ENCODE assay signal across 25 cellular contexts in the genomic region with DNA sequence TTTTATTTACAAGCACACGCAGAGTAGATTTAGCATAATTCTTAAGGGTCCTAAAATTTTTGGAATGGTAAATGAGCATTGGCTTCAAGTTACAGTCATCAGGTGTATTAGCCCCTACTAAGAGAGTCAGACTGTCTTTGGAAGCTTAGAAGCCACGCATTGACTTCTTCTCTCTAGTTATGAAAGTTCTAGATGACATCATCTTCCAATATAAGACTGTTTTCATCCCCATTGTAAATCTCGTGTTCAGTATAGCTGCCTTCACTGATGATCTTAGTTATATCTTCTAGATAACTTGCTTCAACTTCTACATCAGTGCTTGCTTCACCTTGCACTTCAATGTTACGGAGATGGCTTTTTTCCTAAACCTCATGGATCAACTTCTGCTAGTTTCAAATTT.
"Had no signal": no experiment of that assay in that cellular context is flagged by ENCODE, and none has a peak within 500 bp of the region (broad histone marks: within the 10 kb centered on the region; RNA-seq: fewer than 3 reads in every experiment).

No MANE protein-coding gene starts in this region.

- H3K9me3 ChIP-seq: esophagus squamous epithelium, gastrocnemius medialis, lower lobe of right lung had no signal

- H3K27me3 Mint-ChIP-seq: naive B cell had no signal

- H3K36me3 Mint-ChIP-seq: mesothelial cell of epicardium, naive B cell had no signal

- H3K36me3 ChIP-seq: esophagus squamous epithelium, gastrocnemius medialis, heart right ventricle, left lung, lower lobe of right lung had no signal

- DNase-seq: dermis blood vessel endothelial cell; dorsolateral prefrontal cortex; effector CD4-positive, alpha-beta T cell; effector memory CD4-positive, alpha-beta T cell; esophagus squamous epithelium; foreskin fibroblast; foreskin melanocyte; gastrocnemius medialis; glutamatergic neuron; head of caudate nucleus; heart right ventricle; hippocampal formation; left cardiac atrium; left lung; left ventricle myocardium superior; lower lobe of right lung; mesenchymal stem cell; mucosa of descending colon; naive B cell had no signal

- H3K27me3 ChIP-seq: dorsolateral prefrontal cortex, esophagus squamous epithelium, gastrocnemius medialis, heart right ventricle, left lung had no signal

- H3K27ac Mint-ChIP-seq: mesothelial cell of epicardium, naive B cell had no signal

- FAIRE-seq: colon, endothelial cell of umbilical vein, islet of Langerhans, keratinocyte had no signal

- ATAC-seq: gastrocnemius medialis, heart right ventricle, left cardiac atrium, left lung, left ventricle myocardium superior, lower lobe of right lung, mucosa of descending colon had no signal

- H3K4me1 ChIP-seq: esophagus squamous epithelium, gastrocnemius medialis, heart right ventricle, left lung, lower lobe of right lung had no signal

- H3K27ac ChIP-seq: coronary artery, dorsolateral prefrontal cortex, esophagus squamous epithelium, gastrocnemius medialis, heart right ventricle, left lung, lower lobe of right lung had no signal

- H3K4me3 Mint-ChIP-seq: mesothelial cell of epicardium, naive B cell had no signal

- H3K4me1 Mint-ChIP-seq: mesothelial cell of epicardium, naive B cell had no signal

- H3K4me3 ChIP-seq: coronary artery, dorsolateral prefrontal cortex, esophagus squamous epithelium, gastrocnemius medialis, heart right ventricle, left lung, lower lobe of right lung, mucosa of descending colon had no signal
